ENCODE assay signal across 1 cellular context in the genomic region with DNA sequence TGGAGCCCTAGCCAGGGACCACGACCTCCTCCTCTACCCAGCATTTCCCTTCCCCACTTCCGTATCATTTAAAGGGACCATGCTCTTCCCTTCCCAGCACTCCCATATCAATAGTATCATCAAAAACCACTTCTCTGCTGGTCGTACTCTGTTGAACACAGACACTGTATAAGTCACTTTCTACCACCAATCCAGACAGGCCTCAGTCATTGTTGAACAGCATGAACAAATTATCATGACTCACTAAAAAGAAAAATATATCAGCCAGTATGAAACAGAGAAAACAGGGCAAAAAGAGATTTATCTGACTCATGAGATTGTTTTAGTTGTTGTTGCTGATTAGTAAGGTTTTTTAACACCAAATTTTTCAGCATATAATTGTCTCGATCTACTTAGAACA.
TF ChIP-seq lines count a peak whose summit lies in the region.

No MANE protein-coding gene starts in this region.

TF ChIP-seq in HepG2, 621 proteins besides CTCF, POLR2A, EP300 and RAD21 (continued from another document):
- TF ChIP-seq, protein P1, sequence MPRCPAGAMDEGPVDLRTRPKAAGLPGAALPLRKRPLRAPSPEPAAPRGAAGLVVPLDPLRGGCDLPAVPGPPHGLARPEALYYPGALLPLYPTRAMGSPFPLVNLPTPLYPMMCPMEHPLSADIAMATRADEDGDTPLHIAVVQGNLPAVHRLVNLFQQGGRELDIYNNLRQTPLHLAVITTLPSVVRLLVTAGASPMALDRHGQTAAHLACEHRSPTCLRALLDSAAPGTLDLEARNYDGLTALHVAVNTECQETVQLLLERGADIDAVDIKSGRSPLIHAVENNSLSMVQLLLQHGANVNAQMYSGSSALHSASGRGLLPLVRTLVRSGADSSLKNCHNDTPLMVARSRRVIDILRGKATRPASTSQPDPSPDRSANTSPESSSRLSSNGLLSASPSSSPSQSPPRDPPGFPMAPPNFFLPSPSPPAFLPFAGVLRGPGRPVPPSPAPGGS (CRISPR knock-in tag; IDR thresholded peaks at IDR 0.05): no peak
- TF ChIP-seq ZSCAN5A (CRISPR knock-in tag; IDR thresholded peaks at IDR 0.05; ENCODE audit: borderline replicate concordance): no peak
